8 cellular contexts compared by ENCODE assay signal in genomic region chrX:76148753-76149152, GRCh38. TPM values are rescaled to one million over a fixed set of nuclear protein-coding genes. Genes with fewer than 3 reads are reported as not detected.
DNase-seq lines count a peak whose midpoint lies in the region; ATAC-seq and TF ChIP-seq lines count a peak whose summit lies in the region.

No MANE protein-coding gene starts in this region.

- 0 to 5% methylated on average over 7 to 8 of the region's 8 CpGs for WGBS in GM23248 (ENCODE audit: low coverage in 1 of 2, low lambda C conversion rate in 2 of 2, missing lambda C conversion rate in 2 of 2), 2 experiments

- peaks cover 14% of the 10 kb centered on the region for H3K4me1 Mint-ChIP-seq in Calu3 (ENCODE audit: low read depth, unreplicated experiment)

- CTCF ChIA-PET in Calu3 (lab: Charles Lee): interaction anchor here (0.7 kb wide), 1 partner anchor 105 kb away, joined by 3 read pairs; no protein-coding TSS in a partner anchor

- H3K79me2 ChIP-seq in GM23248 (ENCODE audit: insufficient read depth): no peaks in the 10 kb centered on the region

- ATAC-seq in HG03280 (IDR thresholded peaks at IDR 0.05; ENCODE audit: unreplicated experiment) (no peak), HG03571 (IDR thresholded peaks at IDR 0.05; ENCODE audit: unreplicated experiment) (no peak)

- H3K4me3 ChIP-seq in GM23248 (peak overlapping the region; percentile 62), neutrophil (ENCODE audit: low read depth in 1 of 2, low read length in 1 of 2) (peak overlapping the region in 1 of 2 experiments; percentile 41)

- peak overlapping the region; percentile 50 for H3K9ac ChIP-seq in GM23248

- H4K20me1 ChIP-seq in GM23248 (ENCODE audit: insufficient read depth): no peaks in the 10 kb centered on the region

- H3K4me3 Mint-ChIP-seq in Calu3 (ENCODE audit: low read depth, unreplicated experiment): peak overlapping the region; percentile 55

- H3K27me3 Mint-ChIP-seq in Calu3 (ENCODE audit: unreplicated experiment): no peaks in the 10 kb centered on the region

- no peaks in the 10 kb centered on the region for H3K27me3 ChIP-seq in GM23248 (replicated peaks; ENCODE audit: insufficient read depth)
- no peaks in the 10 kb centered on the region for H3K27me3 ChIP-seq in neutrophil

- peak; percentile 8 for DNase-seq in Calu3
- peak; percentile 29 for DNase-seq in GM23248
- peak; percentile 1 for DNase-seq in NCI-H2196 treated with DMSO at 0.1 percent for 48 hours (lab: John Stamatoyannopoulos, UW; ENCODE audit: unreplicated experiment)
- DNase-seq in activated CD4-positive, alpha-beta T cell treated with anti-CD3 and anti-CD28 coated beads, Interleukin-2, amount 50 U/mL, for 48 hours: peak; percentile 23 to 38
- no peak for DNase-seq in epithelial cell of prostate (ENCODE audit: low read depth, low spot score)

- H2AFZ ChIP-seq in GM23248: peak overlapping the region; percentile 71

- no TSS peak for BruUV-seq in Calu3 (replicated peaks; lab: Mats Ljungman, UMichigan)

- H3K9me3 Mint-ChIP-seq in Calu3 (ENCODE audit: low read depth, unreplicated experiment): no peaks in the 10 kb centered on the region

- peak overlapping the region; percentile 87 for H3K27ac Mint-ChIP-seq in Calu3 (ENCODE audit: unreplicated experiment)

- H3K36me3 Mint-ChIP-seq in Calu3 (ENCODE audit: insufficient read depth, unreplicated experiment): peaks cover 9% of the 10 kb centered on the region

- intact Hi-C loops in Calu3 (cut with micrococcal nuclease; ENCODE audit: unreplicated experiment): loop anchor here (5.0 kb wide), 1 partner anchor 104 kb away; no protein-coding TSS in a partner anchor

- no peaks in the 10 kb centered on the region for H3K36me3 ChIP-seq in GM23248 (ENCODE audit: low read depth)
- no peaks in the 10 kb centered on the region for H3K36me3 ChIP-seq in neutrophil

- H3K27ac ChIP-seq in GM23248 (peak overlapping the region; percentile 67), epithelial cell of prostate (peak overlapping the region; percentile 78), neutrophil (peak overlapping the region; percentile 74)

- peaks cover 19% of the 10 kb centered on the region for H3F3A ChIP-seq in GM23248 (ENCODE audit: insufficient read depth)

- TF ChIP-seq CTCF in Calu3 (IDR thresholded peaks at IDR 0.05; ENCODE audit: unreplicated experiment) (no peak), neutrophil (IDR thresholded peaks at IDR 0.05) (no peak)

- no peaks in the 10 kb centered on the region for H3K9me3 ChIP-seq in GM23248 (ENCODE audit: low read depth)
- H3K9me3 ChIP-seq in neutrophil: no peaks in the 10 kb centered on the region

- peaks cover 11% of the 10 kb centered on the region; the same call in 1 of the 2 replicates for H3K4me1 ChIP-seq in GM23248 (ENCODE audit: insufficient read depth)
- H3K4me1 ChIP-seq in neutrophil (ENCODE audit: control insufficient read depth in 1 of 2, insufficient read depth in 1 of 2, low read depth in 1 of 2, low read length in 1 of 2): peaks cover 8 to 16% of the 10 kb centered on the region in 2 experiments

- H3K9me2 ChIP-seq in GM23248 (ENCODE audit: insufficient read depth): no peaks in the 10 kb centered on the region

- H3K4me2 ChIP-seq in GM23248 (ENCODE audit: unreplicated experiment): peak overlapping the region; percentile 79

- in situ Hi-C loops in GM23248 (cut with MboI): no loop called here

RNA-seq across cellular contexts. Expression of gene PBDC1, which starts 24.1 kb away (rescaled TPM):
- 26.8 and 34.1 TPM in 2 replicates for total RNA-seq in Calu3 (2022)
- total RNA-seq in GM23248 (2014; rRNA removed; shearing (Covaris generic)): 7.3 and 19.9 TPM in 2 replicates
- 42.8 and 44.7 TPM in 2 replicates for polyA plus RNA-seq in GM23248 (2016; fragmentation: Nextera tagmentation; extraction: Ambion mirVana)
